2 cellular contexts compared by ENCODE assay signal in genomic region chr5:88556415-88556814, GRCh38.
TF ChIP-seq lines count a peak whose summit lies in the region.

No MANE protein-coding gene starts in this region.

TF ChIP-seq in HCT116, 20 proteins besides CTCF, POLR2A, EP300 and RAD21:
- TF ChIP-seq POLR2AphosphoS5 (IDR thresholded peaks at IDR 0.05; ENCODE audit: low read depth, low read length) (no peak), CBX3 (IDR thresholded peaks at IDR 0.05; ENCODE audit: low read depth) (no peak), ZBTB33 (IDR thresholded peaks at IDR 0.05; ENCODE audit: extremely low read depth, insufficient replicate concordance, low read length) (no peak), TCF7L2 (IDR thresholded peaks at IDR 0.05; ENCODE audit: borderline replicate concordance, extremely low read depth, insufficient read depth, insufficient read length) (no peak), SP1 (IDR thresholded peaks at IDR 0.05; ENCODE audit: low read depth) (no peak), ZFX (IDR thresholded peaks at IDR 0.05) (no peak), ELF1 (IDR thresholded peaks at IDR 0.05; ENCODE audit: borderline replicate concordance, low read depth) (no peak)

TF ChIP-seq in H1, 55 proteins besides CTCF, POLR2A, EP300 and RAD21:
- TF ChIP-seq JUN (IDR thresholded peaks at IDR 0.05; ENCODE audit: low read depth, low read length) (no peak), TAF1 (IDR thresholded peaks at IDR 0.05; ENCODE audit: low read depth, low read length) (no peak), BRCA1 (IDR thresholded peaks at IDR 0.05; ENCODE audit: low read depth, low read length) (no peak)
